9 cellular contexts compared by ENCODE assay signal in the genomic region with DNA sequence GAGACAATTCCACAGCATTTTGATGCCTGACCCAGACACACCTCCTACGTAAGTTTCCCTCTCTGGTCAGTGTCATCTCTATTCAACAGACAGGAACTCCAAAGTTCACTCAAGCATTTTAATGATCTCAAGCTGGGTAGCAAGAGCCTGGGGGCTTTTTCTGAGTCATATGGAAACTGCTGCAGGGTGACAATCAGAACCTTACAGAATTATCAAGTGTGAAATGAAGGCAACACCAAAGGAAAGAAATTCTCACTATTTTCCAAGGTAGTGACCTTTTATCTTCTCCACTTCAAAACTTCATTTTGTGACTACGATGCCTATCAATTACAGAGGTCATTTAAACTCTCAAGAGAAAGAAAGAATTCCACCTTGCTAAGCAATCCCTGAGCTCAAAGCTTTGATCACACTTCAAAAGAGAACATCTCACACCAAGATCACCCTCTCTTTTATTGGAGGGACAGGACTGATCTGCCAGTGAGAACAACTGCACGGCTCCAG.
DNase-seq lines count a peak whose midpoint lies in the region; ATAC-seq lines count a peak whose summit lies in the region.
"Had no signal": no experiment of that assay in that cellular context is flagged by ENCODE, and none has a peak within 500 bp of the region (broad histone marks: within the 10 kb centered on the region; RNA-seq: fewer than 3 reads in every experiment).

No MANE protein-coding gene starts in this region.

- peak overlapping the region; percentile 19 to 49 (median 33); a peak in 18 of 22 replicates for H3K4me2 ChIP-seq in BLaER1 treated with 17β-estradiol and CSF1 and Interleukin-3, amounts not matched to agents 10 nM and 100 nM

- peak overlapping the region; percentile 76 for H3K27ac Mint-ChIP-seq in activated T-helper 2 cell treated with anti-CD3 and anti-CD28 coated beads, Interferon-gamma antibody, Interleukin-2, Interleukin-4, amounts not matched to agents 10 μg/mL and 5 μg/mL and 100 μg/mL, durations not matched to agents 14 hours and 24 hours and 36 hours

- H3K4me1 Mint-ChIP-seq in activated T-helper 2 cell treated with anti-CD3 and anti-CD28 coated beads, Interferon-gamma antibody, Interleukin-2, Interleukin-4, amounts not matched to agents 10 μg/mL and 5 μg/mL and 100 μg/mL, durations not matched to agents 14 hours and 24 hours and 36 hours (ENCODE audit: low read depth): peaks cover 16% of the 10 kb centered on the region

- ATAC-seq in HG03025 (IDR thresholded peaks at IDR 0.05; ENCODE audit: low FRiP score, unreplicated experiment): peak; percentile 73
- no peak for ATAC-seq in Right ventricle myocardium superior (ENCODE audit: poor library complexity)

- H3K4me3 Mint-ChIP-seq in activated T-helper 2 cell treated with anti-CD3 and anti-CD28 coated beads, Interferon-gamma antibody, Interleukin-2, Interleukin-4, amounts not matched to agents 10 μg/mL and 5 μg/mL and 100 μg/mL, durations not matched to agents 14 hours and 24 hours and 36 hours (ENCODE audit: low read depth): no peak overlapping the region

- no peaks in the 10 kb centered on the region for H3K27me3 Mint-ChIP-seq in activated T-helper 2 cell treated with anti-CD3 and anti-CD28 coated beads, Interferon-gamma antibody, Interleukin-2, Interleukin-4, amounts not matched to agents 10 μg/mL and 5 μg/mL and 100 μg/mL, durations not matched to agents 14 hours and 24 hours and 36 hours (ENCODE audit: low read depth)

- no peaks in the 10 kb centered on the region for H3K36me3 ChIP-seq in BLaER1 treated with 17β-estradiol and CSF1 and Interleukin-3, amounts not matched to agents 10 nM and 100 nM

- no peaks in the 10 kb centered on the region for H3K9me3 Mint-ChIP-seq in activated T-helper 2 cell treated with anti-CD3 and anti-CD28 coated beads, Interferon-gamma antibody, Interleukin-2, Interleukin-4, amounts not matched to agents 10 μg/mL and 5 μg/mL and 100 μg/mL, durations not matched to agents 14 hours and 24 hours and 36 hours

- no peaks in the 10 kb centered on the region for H3K36me3 Mint-ChIP-seq in activated T-helper 2 cell treated with anti-CD3 and anti-CD28 coated beads, Interferon-gamma antibody, Interleukin-2, Interleukin-4, amounts not matched to agents 10 μg/mL and 5 μg/mL and 100 μg/mL, durations not matched to agents 14 hours and 24 hours and 36 hours (ENCODE audit: low read depth)

- intact Hi-C loops in activated T-helper 2 cell treated with anti-CD3 and anti-CD28 coated beads, Interferon-gamma antibody, Interleukin-2, Interleukin-4, amounts not matched to agents 10 μg/mL and 5 μg/mL and 100 μg/mL, durations not matched to agents 14 hours and 24 hours and 36 hours (cut with micrococcal nuclease): loop anchor here (1.0 to 5.0 kb wide), 2 partner anchors 213 to 509 kb away; no protein-coding TSS in a partner anchor
- intact Hi-C loops in Right ventricle myocardium superior (cut with DNase I): no loop called here

- 0 out of 22 replicates have a peak overlapping the region, but pooled peaks of 1 of the 11 experiments have one; percentile 8 for H3K27ac ChIP-seq in BLaER1 treated with 17β-estradiol and CSF1 and Interleukin-3, amounts not matched to agents 10 nM and 100 nM

- H3K4me3 ChIP-seq in BLaER1 treated with 17β-estradiol and CSF1 and Interleukin-3, amounts not matched to agents 10 nM and 100 nM: no peak overlapping the region
- H3K4me3 ChIP-seq: lung had no signal

- no peaks in the 10 kb centered on the region for H4K20me1 ChIP-seq in BLaER1 treated with 17β-estradiol and CSF1 and Interleukin-3, amounts not matched to agents 10 nM and 100 nM

- no peaks in the 10 kb centered on the region for H3K27me3 ChIP-seq in BLaER1 treated with 17β-estradiol and CSF1 and Interleukin-3, amounts not matched to agents 10 nM and 100 nM

- no peak overlapping the region for H3K9ac ChIP-seq in BLaER1 treated with 17β-estradiol and CSF1 and Interleukin-3, amounts not matched to agents 10 nM and 100 nM

- peaks cover 13 to 25% (median 21%) of the 10 kb centered on the region in 10 experiments for H3K4me1 ChIP-seq in BLaER1 treated with 17β-estradiol and CSF1 and Interleukin-3, amounts not matched to agents 10 nM and 100 nM

- DNase-seq in GM19240 (ENCODE audit: insufficient read length, low spot score): peak; percentile 36
- no peak for DNase-seq in activated T-helper 2 cell treated with anti-CD3 and anti-CD28 coated beads, Interferon-gamma antibody, Interleukin-2, Interleukin-4, amounts not matched to agents 10 μg/mL and 5 μg/mL and 100 μg/mL, durations not matched to agents 14 hours and 24 hours and 36 hours (ENCODE audit: low spot score)
- no peak for DNase-seq in NCI-H1436 treated with DMSO at 0.1 percent for 48 hours (lab: John Stamatoyannopoulos, UW)
- no peak for DNase-seq in Right ventricle myocardium superior
- DNase-seq in amygdala (lab: John Stamatoyannopoulos, UW): no peak
- no peak for DNase-seq in DMS79 treated with DMSO at 0.1 percent for 48 hours (lab: John Stamatoyannopoulos, UW)

- no peaks in the 10 kb centered on the region for H3K9me3 ChIP-seq in BLaER1 treated with 17β-estradiol and CSF1 and Interleukin-3, amounts not matched to agents 10 nM and 100 nM (replicated peaks in 1 of 11)
